8 cellular contexts compared by ENCODE assay signal in genomic region chr11:111299111-111300026, GRCh38. TPM values are rescaled to one million over a fixed set of nuclear protein-coding genes. Genes with fewer than 3 reads are reported as not detected.
DNase-seq lines count a peak whose midpoint lies in the region; ATAC-seq and TF ChIP-seq lines count a peak whose summit lies in the region.

No MANE protein-coding gene starts in this region.

- H3K9me3 Mint-ChIP-seq in neural crest cell: no peaks in the 10 kb centered on the region

- no peak overlapping the region for H3K27ac Mint-ChIP-seq in neural crest cell (ENCODE audit: unreplicated experiment)

- TF ChIP-seq CTCF in GM12875 (IDR thresholded peaks at IDR 0.05; ENCODE audit: borderline replicate concordance, insufficient read depth, low read depth, low read length) (peak; percentile 61; the same call in 1 of the 2 replicates), neural crest cell (conservative IDR thresholded peaks at IDR 0.05) (peak; percentile 62)

- H3K4me1 Mint-ChIP-seq in neural crest cell: no peaks in the 10 kb centered on the region

- ATAC-seq in HG02678 (IDR thresholded peaks at IDR 0.05; ENCODE audit: unreplicated experiment) (peak; percentile 47), SK-N-SH treated with all-trans-retinoic acid at 6 μM for 48 hours (peak; percentile 94), HG02970 (IDR thresholded peaks at IDR 0.05; ENCODE audit: low FRiP score, unreplicated experiment) (no peak)

- peaks cover 54% of the 10 kb centered on the region for H3K27me3 Mint-ChIP-seq in neural crest cell (ENCODE audit: low read depth)

- DNase-seq in foreskin melanocyte: peak; percentile 4
- DNase-seq in neural crest cell (ENCODE audit: low read depth, low spot score): peak; percentile 71
- DNase-seq in activated CD8-positive, alpha-beta memory T cell treated with anti-CD3 and anti-CD28 coated beads, Interleukin-2, amount 50 U/mL, for 4 hours: no peak
- no peak for DNase-seq in NCI-H1092 (lab: John Stamatoyannopoulos, UW)

- H3K36me3 Mint-ChIP-seq in neural crest cell (ENCODE audit: low read depth): no peaks in the 10 kb centered on the region

- peak overlapping the region; percentile 82 for H3K4me3 Mint-ChIP-seq in neural crest cell

- peak overlapping the region; percentile 53 for H3K4me3 ChIP-seq in GM12875 (ENCODE audit: low read depth, low read length)

TF ChIP-seq in SK-N-SH treated with all-trans-retinoic acid at 6 μM for 48 hours, 23 proteins besides CTCF, POLR2A, EP300 and RAD21:
- TF ChIP-seq GLIS3 (CRISPR knock-in tag; IDR thresholded peaks at IDR 0.05) (0 out of 2 replicates have a peak, but pooled peaks have one; percentile 18), TCF4 (CRISPR knock-in tag; IDR thresholded peaks at IDR 0.05; ENCODE audit: borderline replicate concordance) (no peak), ZC3H10 (CRISPR knock-in tag; IDR thresholded peaks at IDR 0.05) (no peak), CREB5 (CRISPR knock-in tag; IDR thresholded peaks at IDR 0.05; ENCODE audit: low read depth) (no peak), CSRNP3 (CRISPR knock-in tag; IDR thresholded peaks at IDR 0.05) (peak; percentile 19; the same call in 1 of the 2 replicates), ARNTL (CRISPR knock-in tag; IDR thresholded peaks at IDR 0.05; ENCODE audit: borderline replicate concordance, low read depth) (no peak), POU6F1 (CRISPR knock-in tag; IDR thresholded peaks at IDR 0.05; ENCODE audit: borderline replicate concordance, low read depth) (no peak), ZFP3 (CRISPR knock-in tag; IDR thresholded peaks at IDR 0.05) (no peak), ESRRG (CRISPR knock-in tag; IDR thresholded peaks at IDR 0.05) (no peak), TSHZ2 (CRISPR knock-in tag; IDR thresholded peaks at IDR 0.05) (no peak), ZFP30 (CRISPR knock-in tag; IDR thresholded peaks at IDR 0.05) (no peak), ISL1 (CRISPR knock-in tag; IDR thresholded peaks at IDR 0.05) (no peak), PATZ1 (CRISPR knock-in tag; IDR thresholded peaks at IDR 0.05; ENCODE audit: borderline replicate concordance) (no peak), ZNF70 (CRISPR knock-in tag; IDR thresholded peaks at IDR 0.05) (no peak)

RNA-seq across cellular contexts. Expression of gene POU2AF3, which starts 1.0 kb away (rescaled TPM):
- total RNA-seq in neural crest cell: 0.32 and 0.61 TPM in 2 replicates

RNA-seq across cellular contexts. Expression of gene POU2AF2, which starts 53.8 kb away (rescaled TPM):
- not detected in 2 replicates for total RNA-seq in neural crest cell

Comparison
In these comparisons a context has a peak if more than half of its experiments do, and no peak if none do; other contexts are left out.
1. DNase-seq: peak in foreskin melanocyte (single experiment) and neural crest cell (single experiment); none in activated CD8-positive, alpha-beta memory T cell treated with anti-CD3 and anti-CD28 coated beads, Interleukin-2, amount 50 U/mL, for 4 hours (single experiment) and NCI-H1092 (single experiment).